20 cellular contexts compared by ENCODE assay signal in the genomic region with DNA sequence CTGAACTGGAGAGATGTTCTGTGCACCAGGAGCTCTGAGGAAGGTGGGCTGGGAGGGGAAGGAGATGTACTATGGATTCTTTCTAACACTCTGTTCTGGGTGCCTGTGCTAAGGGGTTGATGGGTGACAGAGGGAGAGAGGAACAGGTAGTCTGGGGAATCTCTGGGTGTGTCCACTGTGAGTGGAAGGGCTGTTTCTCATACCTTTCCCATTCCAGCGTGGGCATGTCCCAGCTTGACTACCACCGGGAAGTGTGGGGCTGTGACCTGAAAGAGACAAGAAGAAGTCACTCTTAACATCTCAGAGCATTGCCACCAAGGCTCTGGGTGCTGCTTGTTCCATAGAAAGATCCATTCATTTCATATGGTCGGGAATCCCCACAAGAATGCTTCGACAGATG.
A peak's percentile ranks its signal among the peaks of the same experiment; 100 is the strongest.
DNase-seq lines count a peak whose midpoint lies in the region; ATAC-seq and TF ChIP-seq lines count a peak whose summit lies in the region.
"Had no signal": no experiment of that assay in that cellular context is flagged by ENCODE, and none has a peak within 500 bp of the region (broad histone marks: within the 10 kb centered on the region; RNA-seq: fewer than 3 reads in every experiment).

No MANE protein-coding gene starts in this region.

- H3K4me1 Mint-ChIP-seq in neural crest cell, result no peaks in the 10 kb centered on the region
- H3K4me1 Mint-ChIP-seq: B cell, IgD-negative memory B cell had no signal

- WGBS in mammary epithelial cell (ENCODE audit: low coverage, missing lambda C conversion rate), result 61% methylated on average over 4 of the region's 4 CpGs

- peak overlapping the region; percentile 60 for H3K4me2 ChIP-seq in mammary epithelial cell (ENCODE audit: insufficient read depth, low read depth, low read length)
- H3K4me2 ChIP-seq: BLaER1 treated with 17β-estradiol and CSF1 and Interleukin-3, amounts not matched to agents 10 nM and 100 nM had no signal

- no peak overlapping the region for H3K4me3 Mint-ChIP-seq in neural crest cell
- H3K4me3 Mint-ChIP-seq: B cell; CD8-positive, alpha-beta T cell; H9; IgD-negative memory B cell had no signal

- peak; percentile 72 for ATAC-seq in foreskin keratinocyte
- ATAC-seq in GM21825 (IDR thresholded peaks at IDR 0.05; ENCODE audit: unreplicated experiment), result no peak
- ATAC-seq: CD8-positive, alpha-beta T cell; GM12878; HepG2 had no signal

- peak overlapping the region; percentile 73 for H2AFZ ChIP-seq in mammary epithelial cell (ENCODE audit: low read depth, low read length)

- no peaks in the 10 kb centered on the region for H3K27me3 Mint-ChIP-seq in neural crest cell (ENCODE audit: low read depth)

- no TSS peak for BruUV-seq in mammary epithelial cell (replicated peaks; lab: Mats Ljungman, UMichigan)

- H3K27me3 ChIP-seq in mammary epithelial cell (ENCODE audit: insufficient read depth, low read length) (no peaks in the 10 kb centered on the region), foreskin keratinocyte (no peaks in the 10 kb centered on the region)
- H3K27me3 ChIP-seq: BLaER1 treated with 17β-estradiol and CSF1 and Interleukin-3, amounts not matched to agents 10 nM and 100 nM had no signal

- POLR2A ChIA-PET in RWPE1 (lab: Yijun Ruan, JAX; ENCODE audit: low non-redundant PET), result no interaction called here

- H3K79me2 ChIP-seq in mammary epithelial cell (ENCODE audit: insufficient read depth, low read length), result no peaks in the 10 kb centered on the region

- H3K4me1 ChIP-seq in mammary epithelial cell (ENCODE audit: insufficient read depth, low read length) (peaks cover 10% of the 10 kb centered on the region), foreskin keratinocyte (peaks cover 10% of the 10 kb centered on the region)

- H3K36me3 Mint-ChIP-seq in neural crest cell (ENCODE audit: low read depth), result no peaks in the 10 kb centered on the region
- H3K36me3 Mint-ChIP-seq: CD8-positive, alpha-beta T cell had no signal

- H3K9ac ChIP-seq in mammary epithelial cell (ENCODE audit: insufficient read depth, low read length), result peak overlapping the region; percentile 21
- H3K9ac ChIP-seq: BLaER1 treated with 17β-estradiol and CSF1 and Interleukin-3, amounts not matched to agents 10 nM and 100 nM had no signal

- H3K36me3 ChIP-seq in mammary epithelial cell (ENCODE audit: insufficient read depth, low read length), result no peaks in the 10 kb centered on the region
- H3K36me3 ChIP-seq: BLaER1 treated with 17β-estradiol and CSF1 and Interleukin-3, amounts not matched to agents 10 nM and 100 nM had no signal

- DNase-seq in RWPE1 (ENCODE audit: low spot score) (peak; percentile 49), mammary epithelial cell (peak; percentile 53), foreskin keratinocyte (peak; percentile 35 to 74), neural crest cell (ENCODE audit: low read depth, low spot score) (no peak), COR-L47 (lab: John Stamatoyannopoulos, UW) (no peak), occipital lobe (lab: John Stamatoyannopoulos, UW) (no peak), H4 (ENCODE audit: low spot score) (no peak)
- DNase-seq: CD8-positive, alpha-beta T cell; DMS 273 treated with DMSO at 0.1 percent for 48 hours; DMS53; DND-41; EL; GOT3; H9 had no signal

- dilution Hi-C loops in mammary epithelial cell (cut with HindIII; ENCODE audit: low sequenced_read_pairs), result no loop called here

- H4K20me1 ChIP-seq in mammary epithelial cell (ENCODE audit: insufficient read depth, low read length), result no peaks in the 10 kb centered on the region
- H4K20me1 ChIP-seq: BLaER1 treated with 17β-estradiol and CSF1 and Interleukin-3, amounts not matched to agents 10 nM and 100 nM had no signal

- TF ChIP-seq CTCF in RWPE1 (conservative IDR thresholded peaks at IDR 0.05; ENCODE audit: low read depth), result no peak
- no peak for TF ChIP-seq CTCF in mammary epithelial cell (conservative IDR thresholded peaks at IDR 0.05 in 1 of 2, IDR thresholded peaks at IDR 0.05 in 1 of 2; ENCODE audit: extremely low read depth in 1 of 2, insufficient read depth in 1 of 2, low read depth in 1 of 2, low read length in 2 of 2)
- no peak for TF ChIP-seq CTCF in foreskin keratinocyte (conservative IDR thresholded peaks at IDR 0.05)
- no peak for TF ChIP-seq CTCF in neural crest cell (conservative IDR thresholded peaks at IDR 0.05)

- peaks cover 2% of the 10 kb centered on the region for H3K9me3 Mint-ChIP-seq in neural crest cell
- H3K9me3 Mint-ChIP-seq: CD8-positive, alpha-beta T cell had no signal

- in situ Hi-C loops in mammary epithelial cell (cut with MboI; ENCODE audit: low sequenced_read_pairs in 2 of 2), result no loop called here

- peak overlapping the region; percentile 72 for H3K27ac Mint-ChIP-seq in neural crest cell (ENCODE audit: unreplicated experiment)
- H3K27ac Mint-ChIP-seq: B cell; CD8-positive, alpha-beta T cell; H9 had no signal

- CTCF ChIA-PET in RWPE1 (lab: Yijun Ruan, JAX) (no interaction called here), mammary epithelial cell (lab: Charles Lee; ENCODE audit: low non-redundant PET) (no interaction called here)

- intact Hi-C loops in mammary epithelial cell (cut with micrococcal nuclease), result no loop called here

- no peaks in the 10 kb centered on the region for H3K9me3 ChIP-seq in mammary epithelial cell (replicated peaks; ENCODE audit: insufficient read depth, low read length)

- no peak overlapping the region for H3K27ac ChIP-seq in RWPE1
- H3K27ac ChIP-seq in mammary epithelial cell (ENCODE audit: insufficient read depth, low read depth, low read length), result no peak overlapping the region
- no peak overlapping the region for H3K27ac ChIP-seq in foreskin keratinocyte
- H3K27ac ChIP-seq: BLaER1 treated with 17β-estradiol and CSF1 and Interleukin-3, amounts not matched to agents 10 nM and 100 nM had no signal

- H3K4me3 ChIP-seq in mammary epithelial cell (replicated peaks in 1 of 3; ENCODE audit: insufficient read depth in 1 of 3, low read depth in 2 of 3, low read length in 3 of 3), result no peak overlapping the region
- H3K4me3 ChIP-seq: BLaER1 treated with 17β-estradiol and CSF1 and Interleukin-3, amounts not matched to agents 10 nM and 100 nM; GM12878 had no signal

Comparison
In these comparisons a context has a peak if more than half of its experiments do, and no peak if none do; other contexts are left out.
1. DNase-seq: peak in RWPE1 (single experiment), mammary epithelial cell (single experiment) and foreskin keratinocyte (2 of 2); none in neural crest cell (single experiment), COR-L47 (single experiment), occipital lobe (single experiment) and H4 (single experiment).